In the genomic region with DNA sequence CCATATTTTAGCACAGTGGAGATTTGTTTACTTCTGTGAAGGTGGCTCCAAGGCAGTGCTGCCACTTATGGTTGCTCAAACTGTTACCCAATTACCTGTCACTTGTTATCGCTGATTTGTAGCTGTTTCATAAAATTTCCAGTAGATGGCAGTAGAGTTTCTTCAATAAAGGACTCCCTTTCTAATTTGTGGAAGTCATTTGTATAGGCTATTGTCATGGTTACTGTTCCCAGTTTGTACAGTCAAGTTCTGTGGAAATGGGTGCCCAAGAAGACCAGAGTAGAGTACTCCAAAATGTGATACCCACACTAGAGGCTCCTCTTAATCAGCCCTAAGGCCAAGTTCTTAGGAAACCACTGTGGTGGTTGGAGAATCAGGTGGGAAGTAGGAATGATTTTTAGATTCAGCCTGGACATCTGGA, we compare ENCODE assay signal across 8 cellular contexts.
A peak's percentile ranks its signal among the peaks of the same experiment; 100 is the strongest.
DNase-seq lines count a peak whose midpoint lies in the region; TF ChIP-seq lines count a peak whose summit lies in the region.

No MANE protein-coding gene starts in this region.

- no peaks in the 10 kb centered on the region for H3K36me3 ChIP-seq in MM.1S (replicated peaks; ENCODE audit: insufficient read depth, low read length)

- H3K4me3 ChIP-seq in MM.1S (ENCODE audit: low read length) (no peak overlapping the region), dorsolateral prefrontal cortex (no peak overlapping the region)

- H2AFZ ChIP-seq in H9 (ENCODE audit: low read length), result no peak overlapping the region
- no peak overlapping the region for H2AFZ ChIP-seq in MM.1S (ENCODE audit: low read length)

- H3K36me3 Mint-ChIP-seq in H9 (ENCODE audit: insufficient read depth in 1 of 3, low read depth in 3 of 3), result peaks cover under 1 to 2% (median 2%) of the 10 kb centered on the region in 3 experiments; a peak in 5 of 7 replicates
- H3K36me3 Mint-ChIP-seq in activated naive CD8-positive, alpha-beta T cell treated with anti-CD3 and anti-CD28 coated beads for 36 hours, result no peaks in the 10 kb centered on the region

- no peak overlapping the region for H3K18ac ChIP-seq in H9 (ENCODE audit: insufficient read length, low read depth, low read length)

- no peak overlapping the region for H3K4me3 Mint-ChIP-seq in H9
- H3K4me3 Mint-ChIP-seq in activated naive CD8-positive, alpha-beta T cell treated with anti-CD3 and anti-CD28 coated beads for 36 hours, result no peak overlapping the region

- no peak overlapping the region for H4K8ac ChIP-seq in H9 (replicated peaks; ENCODE audit: insufficient read length, low read depth, low read length)

- H2BK12ac ChIP-seq in H9 (ENCODE audit: insufficient read length, low read depth, low read length), result no peak overlapping the region

- H3K9me3 ChIP-seq in H9 (ENCODE audit: control insufficient read depth, low read depth, low read length), result no peaks in the 10 kb centered on the region
- no peaks in the 10 kb centered on the region for H3K9me3 ChIP-seq in MM.1S (replicated peaks; ENCODE audit: insufficient read depth, low read length)

- H3K27ac ChIP-seq in H9 (ENCODE audit: insufficient read length, low read depth, low read length), result no peak overlapping the region
- H3K27ac ChIP-seq in MM.1S (ENCODE audit: low read length), result no peak overlapping the region
- H3K27ac ChIP-seq in dorsolateral prefrontal cortex, result no peak overlapping the region

- no peak overlapping the region for H2BK5ac ChIP-seq in H9 (ENCODE audit: insufficient read length, low read length)

- H3K79me1 ChIP-seq in H9 (ENCODE audit: insufficient read depth, low read depth, low read length, poor library complexity, severe bottlenecking), result no peaks in the 10 kb centered on the region

- H3K23me2 ChIP-seq in H9 (ENCODE audit: insufficient read length, low read depth, low read length, poor library complexity, severe bottlenecking), result no peaks in the 10 kb centered on the region

- no peak overlapping the region for H3K56ac ChIP-seq in H9 (ENCODE audit: insufficient read length, low read depth, low read length)

- H4K5ac ChIP-seq in H9 (ENCODE audit: insufficient read length, low read depth, low read length), result no peak overlapping the region

- H3K4me1 Mint-ChIP-seq in H9, result peaks cover 9% of the 10 kb centered on the region in 2 experiments
- no peaks in the 10 kb centered on the region for H3K4me1 Mint-ChIP-seq in activated naive CD8-positive, alpha-beta T cell treated with anti-CD3 and anti-CD28 coated beads for 36 hours

- H4K91ac ChIP-seq in H9 (ENCODE audit: insufficient read length, low read depth, low read length), result no peak overlapping the region

- H3K9ac ChIP-seq in H9 (ENCODE audit: extremely low read depth, insufficient read length, low read length) (no peak overlapping the region), MM.1S (ENCODE audit: low read length) (no peak overlapping the region)

- H3K4me1 ChIP-seq in H9 (ENCODE audit: insufficient read depth, low read length), result no peaks in the 10 kb centered on the region
- peaks cover 9% of the 10 kb centered on the region; the same call in 1 of the 2 replicates for H3K4me1 ChIP-seq in MM.1S (ENCODE audit: low read length)

- DNase-seq in GM04503 (ENCODE audit: low read depth) (peak; percentile 62), H9 (no peak), MM.1S (peak; percentile 83), RKO (ENCODE audit: low spot score) (peak; percentile 86), dorsolateral prefrontal cortex (no peak), medulla oblongata (ENCODE audit: extremely low spot score) (peak; percentile 69), posterior cingulate gyrus (no peak)
- no peak for DNase-seq in activated naive CD8-positive, alpha-beta T cell treated with anti-CD3 and anti-CD28 coated beads for 36 hours

- H3K27me3 ChIP-seq in H9 (ENCODE audit: insufficient read depth, low read length) (no peaks in the 10 kb centered on the region), MM.1S (replicated peaks; ENCODE audit: insufficient read depth, low read length) (no peaks in the 10 kb centered on the region), dorsolateral prefrontal cortex (no peaks in the 10 kb centered on the region)

- H2BK120ac ChIP-seq in H9 (ENCODE audit: low read depth, low read length, poor library complexity, severe bottlenecking), result no peak overlapping the region

- no peaks in the 10 kb centered on the region for H3K9me2 ChIP-seq in MM.1S (replicated peaks; ENCODE audit: insufficient read depth, low read length)

- H2BK20ac ChIP-seq in H9 (ENCODE audit: low read depth, low read length, poor library complexity, severe bottlenecking), result no peak overlapping the region

- no CpG with 5 or more reads among the region's 1 CpG for WGBS in H9 (ENCODE audit: extremely low coverage, insufficient read length, low lambda C conversion rate)

- intact Hi-C loops in dorsolateral prefrontal cortex (cut with DNase I) (no loop called here), posterior cingulate gyrus (cut with DNase I) (loop anchor here (2.0 to 10.0 kb wide), 3 partner anchors 34 to 444 kb away; no protein-coding TSS in a partner anchor)

- TF ChIP-seq CTCF in H9 (conservative IDR thresholded peaks at IDR 0.05), result peak; percentile 84
- peak; percentile 90 for TF ChIP-seq CTCF in MM.1S (IDR thresholded peaks at IDR 0.05; ENCODE audit: low read length)
- TF ChIP-seq CTCF in dorsolateral prefrontal cortex (IDR thresholded peaks at IDR 0.05 in 54 of 56, conservative IDR thresholded peaks at IDR 0.05 in 2 of 56; ENCODE audit: low read depth in 1 of 56, partially characterized antibody in 56 of 56), result peak; percentile 58 to 94 (median 86)

- no peak overlapping the region for H3K4me2 ChIP-seq in H9 (ENCODE audit: insufficient read depth, insufficient read length, low read length)
- no peak overlapping the region for H3K4me2 ChIP-seq in MM.1S (ENCODE audit: low read depth, low read length)

- no peak overlapping the region for H3K23ac ChIP-seq in H9 (ENCODE audit: insufficient read length, low read depth, low read length)

- H3K79me2 ChIP-seq in H9 (ENCODE audit: insufficient read depth, low read length) (peaks cover 3% of the 10 kb centered on the region), MM.1S (ENCODE audit: low read length) (no peaks in the 10 kb centered on the region)

- H3K9me3 Mint-ChIP-seq in H9, result no peaks in the 10 kb centered on the region; a peak in 1 of 5 replicates
- H3K9me3 Mint-ChIP-seq in activated naive CD8-positive, alpha-beta T cell treated with anti-CD3 and anti-CD28 coated beads for 36 hours, result no peaks in the 10 kb centered on the region

- H3K27me3 Mint-ChIP-seq in H9 (ENCODE audit: low read depth), result no peaks in the 10 kb centered on the region
- H3K27me3 Mint-ChIP-seq in activated naive CD8-positive, alpha-beta T cell treated with anti-CD3 and anti-CD28 coated beads for 36 hours, result peaks cover 22% of the 10 kb centered on the region

- H3K27ac Mint-ChIP-seq in H9, result peak overlapping the region in 2 of 3 experiments; percentile 9 to 89; a peak in 3 of 7 replicates
- H3K27ac Mint-ChIP-seq in activated naive CD8-positive, alpha-beta T cell treated with anti-CD3 and anti-CD28 coated beads for 36 hours, result no peak overlapping the region

- no peak overlapping the region for H2AK5ac ChIP-seq in H9 (ENCODE audit: insufficient read length, low read length)

- no peak overlapping the region for H3T11ph ChIP-seq in H9 (ENCODE audit: low read length)

- H3K4ac ChIP-seq in H9 (ENCODE audit: low read depth, low read length), result no peak overlapping the region

- H3K14ac ChIP-seq in H9 (ENCODE audit: insufficient read depth, low read length), result no peak overlapping the region

- H3F3A ChIP-seq in MM.1S (ENCODE audit: insufficient read depth, low read length), result no peaks in the 10 kb centered on the region

- H4K20me1 ChIP-seq in H9 (ENCODE audit: control insufficient read depth, insufficient read depth, insufficient read length), result no peaks in the 10 kb centered on the region
- H4K20me1 ChIP-seq in MM.1S (ENCODE audit: insufficient read depth, low read length), result no peaks in the 10 kb centered on the region

- H2BK15ac ChIP-seq in H9 (ENCODE audit: low read depth, low read length), result no peak overlapping the region

Comparison
In these comparisons a context has a peak if more than half of its experiments do, and no peak if none do; other contexts are left out.
1. DNase-seq: peak in GM04503 (single experiment), MM.1S (single experiment), RKO (single experiment) and medulla oblongata (single experiment); none in H9 (single experiment), dorsolateral prefrontal cortex (0 of 10), posterior cingulate gyrus (0 of 10) and activated naive CD8-positive, alpha-beta T cell treated with anti-CD3 and anti-CD28 coated beads for 36 hours (single experiment).
2. Peak in every context shown above with its lines, with median percentiles within 50 percentile points of each other: CTCF ChIP-seq.